In genomic region chr7:126819197-126819484, GRCh38 we compare ENCODE assay signal across 39 cellular contexts.
"Had no signal": no experiment of that assay in that cellular context is flagged by ENCODE, and none has a peak within 500 bp of the region (broad histone marks: within the 10 kb centered on the region; RNA-seq: fewer than 3 reads in every experiment).

No MANE protein-coding gene starts in this region.

- H3K27me3 ChIP-seq: adrenal gland, ascending aorta, body of pancreas, brain microvascular endothelial cell, breast epithelium, cardiac muscle cell had no signal

- H3K36me3 ChIP-seq: adrenal gland, ascending aorta, brain microvascular endothelial cell, breast epithelium, cardiac muscle cell had no signal

- H3K9me3 Mint-ChIP-seq: activated naive CD4-positive, alpha-beta T cell treated with anti-CD3 and anti-CD28 coated beads for 36 hours; activated naive CD4-positive, alpha-beta T cell treated with anti-CD3 and anti-CD28 coated beads, Interleukin-2, amount 10 ng/mL, durations not matched to agents 7 days and 5 days; activated naive CD4-positive, alpha-beta T cell treated with anti-CD3 and anti-CD28 coated beads, Interleukin-2, amount 50 U/mL, for 24 hours; activated naive CD8-positive, alpha-beta T cell treated with anti-CD3 and anti-CD28 coated beads for 36 hours; activated naive CD8-positive, alpha-beta T cell treated with anti-CD3 and anti-CD28 coated beads, Interleukin-2, amount 10 ng/mL, durations not matched to agents 7 days and 5 days; activated naive CD8-positive, alpha-beta T cell treated with anti-CD3 and anti-CD28 coated beads, Interleukin-2, amount 50 U/mL, for 24 hours; activated T-cell treated with anti-CD3 and anti-CD28 coated beads, Interleukin-2, amount 50 U/mL, for 24 hours; activated T-cell treated with anti-CD3 and anti-CD28 coated beads, Interleukin-2, amount 50 U/mL, for 4 hours; activated T-helper 1 cell treated with anti-CD3 and anti-CD28 coated beads, Interleukin-12 subunit alpha, Interleukin-12 subunit beta, Interleukin-2, Interleukin-4 antibody, amounts not matched to agents 30 ng/mL and 10 ng/mL and 1 ng/mL, durations not matched to agents 14 hours and 24 hours and 36 hours; activated T-helper 17 cell treated with anti-CD3 and anti-CD28 coated beads, Interleukin-2, amount 50 U/mL, for 72 hours; activated T-helper 2 cell treated with anti-CD3 and anti-CD28 coated beads, Interferon-gamma antibody, Interleukin-2, Interleukin-4, amounts not matched to agents 10 μg/mL and 5 μg/mL and 100 μg/mL, durations not matched to agents 14 hours and 24 hours and 36 hours; brain had no signal

- FAIRE-seq: bronchial epithelial cell had no signal

- H3K36me3 Mint-ChIP-seq: activated naive CD4-positive, alpha-beta T cell treated with anti-CD3 and anti-CD28 coated beads, Interleukin-2, amount 10 ng/mL, durations not matched to agents 7 days and 5 days; activated naive CD4-positive, alpha-beta T cell treated with anti-CD3 and anti-CD28 coated beads, Interleukin-2, amount 50 U/mL, for 24 hours; activated naive CD4-positive, alpha-beta T cell treated with anti-CD3 and anti-CD28 coated beads, Interleukin-2, amount 50 U/mL, for 72 hours; activated naive CD8-positive, alpha-beta T cell; activated naive CD8-positive, alpha-beta T cell treated with anti-CD3 and anti-CD28 coated beads for 36 hours; activated naive CD8-positive, alpha-beta T cell treated with anti-CD3 and anti-CD28 coated beads, Interleukin-2, amount 10 ng/mL, durations not matched to agents 7 days and 5 days; brain had no signal

- H3K27ac Mint-ChIP-seq: activated naive CD4-positive, alpha-beta T cell treated with anti-CD3 and anti-CD28 coated beads for 36 hours; activated naive CD4-positive, alpha-beta T cell treated with anti-CD3 and anti-CD28 coated beads, Interleukin-2, amount 10 ng/mL, durations not matched to agents 7 days and 5 days; activated naive CD4-positive, alpha-beta T cell treated with anti-CD3 and anti-CD28 coated beads, Interleukin-2, amount 50 U/mL, for 24 hours; activated naive CD4-positive, alpha-beta T cell treated with anti-CD3 and anti-CD28 coated beads, Interleukin-2, amount 50 U/mL, for 72 hours; activated naive CD8-positive, alpha-beta T cell; activated naive CD8-positive, alpha-beta T cell treated with anti-CD3 and anti-CD28 coated beads for 36 hours; activated naive CD8-positive, alpha-beta T cell treated with anti-CD3 and anti-CD28 coated beads, Interleukin-2, amount 10 ng/mL, durations not matched to agents 7 days and 5 days; activated naive CD8-positive, alpha-beta T cell treated with anti-CD3 and anti-CD28 coated beads, Interleukin-2, amount 50 U/mL, for 24 hours; activated T-cell treated with anti-CD3 and anti-CD28 coated beads, Interleukin-2, amount 50 U/mL, for 24 hours; activated T-cell treated with anti-CD3 and anti-CD28 coated beads, Interleukin-2, amount 50 U/mL, for 72 hours; activated T-helper 1 cell treated with anti-CD3 and anti-CD28 coated beads, Interleukin-12 subunit alpha, Interleukin-12 subunit beta, Interleukin-2, Interleukin-4 antibody, amounts not matched to agents 30 ng/mL and 10 ng/mL and 1 ng/mL, durations not matched to agents 14 hours and 24 hours and 36 hours; activated T-helper 17 cell treated with anti-CD3 and anti-CD28 coated beads, Interleukin-2, amount 50 U/mL, for 72 hours; activated T-helper 2 cell treated with anti-CD3 and anti-CD28 coated beads, Interferon-gamma antibody, Interleukin-2, Interleukin-4, amounts not matched to agents 10 μg/mL and 5 μg/mL and 100 μg/mL, durations not matched to agents 14 hours and 24 hours and 36 hours; brain had no signal

- DNase-seq: activated effector memory CD4-positive, alpha-beta T cell treated with anti-CD3 and anti-CD28 coated beads, Interleukin-2, amount 50 U/mL, for 16 hours; activated effector memory CD4-positive, alpha-beta T cell treated with Interleukin-2 at 50 U/mL for 16 hours; activated gamma-delta T cell; activated gamma-delta T cell treated with Interleukin-2 at 50 U/mL for 16 hours; activated naive CD4-positive, alpha-beta T cell; activated naive CD4-positive, alpha-beta T cell treated with anti-CD3 and anti-CD28 coated beads for 36 hours; activated naive CD4-positive, alpha-beta T cell treated with anti-CD3 and anti-CD28 coated beads, Interleukin-2, amount 10 ng/mL, durations not matched to agents 7 days and 5 days; activated naive CD4-positive, alpha-beta T cell treated with anti-CD3 and anti-CD28 coated beads, Interleukin-2, amount 50 U/mL, for 16 hours; activated naive CD4-positive, alpha-beta T cell treated with Interleukin-2 at 50 U/mL for 16 hours; activated naive CD8-positive, alpha-beta T cell treated with anti-CD3 and anti-CD28 coated beads for 36 hours; activated naive CD8-positive, alpha-beta T cell treated with anti-CD3 and anti-CD28 coated beads, Interleukin-2, amount 10 ng/mL, durations not matched to agents 7 days and 5 days; activated naive CD8-positive, alpha-beta T cell treated with anti-CD3 and anti-CD28 coated beads, Interleukin-2, amount 50 U/mL, for 24 hours; activated T-cell treated with anti-CD3 and anti-CD28 coated beads, Interleukin-2, amount 50 U/mL, for 1 hour; activated T-cell treated with anti-CD3 and anti-CD28 coated beads, Interleukin-2, amount 50 U/mL, for 24 hours; activated T-cell treated with anti-CD3 and anti-CD28 coated beads, Interleukin-2, amount 50 U/mL, for 4 hours; activated T-cell treated with anti-CD3 and anti-CD28 coated beads, Interleukin-2, amount 50 U/mL, for 48 hours; activated T-cell treated with anti-CD3 and anti-CD28 coated beads, Interleukin-2, amount 50 U/mL, for 72 hours; adrenal gland; amniotic stem cell; amygdala; anterior cingulate cortex; aorta; body of pancreas; brain microvascular endothelial cell; caudate nucleus; central memory CD4-positive, alpha-beta T cell; cerebellar nuclear complex had no signal

- H3K9me3 ChIP-seq: adrenal gland, ascending aorta, body of pancreas, breast epithelium had no signal

- H3K4me1 Mint-ChIP-seq: activated naive CD4-positive, alpha-beta T cell treated with anti-CD3 and anti-CD28 coated beads, Interleukin-2, amount 10 ng/mL, durations not matched to agents 7 days and 5 days; activated naive CD4-positive, alpha-beta T cell treated with anti-CD3 and anti-CD28 coated beads, Interleukin-2, amount 50 U/mL, for 24 hours; activated naive CD8-positive, alpha-beta T cell treated with anti-CD3 and anti-CD28 coated beads for 36 hours; activated naive CD8-positive, alpha-beta T cell treated with anti-CD3 and anti-CD28 coated beads, Interleukin-2, amount 10 ng/mL, durations not matched to agents 7 days and 5 days; activated naive CD8-positive, alpha-beta T cell treated with anti-CD3 and anti-CD28 coated beads, Interleukin-2, amount 50 U/mL, for 24 hours; activated T-helper 17 cell treated with anti-CD3 and anti-CD28 coated beads, Interleukin-2, amount 50 U/mL, for 72 hours; brain; central memory CD8-positive, alpha-beta T cell had no signal

- ATAC-seq: activated naive CD4-positive, alpha-beta T cell treated with anti-CD3 and anti-CD28 coated beads, Interleukin-2, amount 50 U/mL, for 72 hours; activated naive CD8-positive, alpha-beta T cell treated with anti-CD3 and anti-CD28 coated beads, Interleukin-2, amount 50 U/mL, for 24 hours; activated T-cell treated with anti-CD3 and anti-CD28 coated beads, Interleukin-2, amount 50 U/mL, for 4 hours; activated T-cell treated with anti-CD3 and anti-CD28 coated beads, Interleukin-2, amount 50 U/mL, for 72 hours; activated T-helper 17 cell treated with anti-CD3 and anti-CD28 coated beads, Interleukin-2, amount 50 U/mL, for 72 hours; body of pancreas had no signal

- H3K4me3 Mint-ChIP-seq: activated naive CD4-positive, alpha-beta T cell treated with anti-CD3 and anti-CD28 coated beads for 36 hours; activated naive CD4-positive, alpha-beta T cell treated with anti-CD3 and anti-CD28 coated beads, Interleukin-2, amount 10 ng/mL, durations not matched to agents 7 days and 5 days; activated naive CD4-positive, alpha-beta T cell treated with anti-CD3 and anti-CD28 coated beads, Interleukin-2, amount 50 U/mL, for 24 hours; activated naive CD8-positive, alpha-beta T cell; activated naive CD8-positive, alpha-beta T cell treated with anti-CD3 and anti-CD28 coated beads for 36 hours; activated naive CD8-positive, alpha-beta T cell treated with anti-CD3 and anti-CD28 coated beads, Interleukin-2, amount 10 ng/mL, durations not matched to agents 7 days and 5 days; activated naive CD8-positive, alpha-beta T cell treated with anti-CD3 and anti-CD28 coated beads, Interleukin-2, amount 50 U/mL, for 24 hours; activated T-cell treated with anti-CD3 and anti-CD28 coated beads, Interleukin-2, amount 50 U/mL, for 24 hours; activated T-cell treated with anti-CD3 and anti-CD28 coated beads, Interleukin-2, amount 50 U/mL, for 4 hours; activated T-cell treated with anti-CD3 and anti-CD28 coated beads, Interleukin-2, amount 50 U/mL, for 72 hours; activated T-helper 1 cell treated with anti-CD3 and anti-CD28 coated beads, Interleukin-12 subunit alpha, Interleukin-12 subunit beta, Interleukin-2, Interleukin-4 antibody, amounts not matched to agents 30 ng/mL and 10 ng/mL and 1 ng/mL, durations not matched to agents 14 hours and 24 hours and 36 hours; activated T-helper 17 cell treated with anti-CD3 and anti-CD28 coated beads, Interleukin-2, amount 50 U/mL, for 72 hours; brain; central memory CD8-positive, alpha-beta T cell had no signal

- H3K27me3 Mint-ChIP-seq: activated naive CD4-positive, alpha-beta T cell treated with anti-CD3 and anti-CD28 coated beads, Interleukin-2, amount 10 ng/mL, durations not matched to agents 7 days and 5 days; activated T-cell treated with anti-CD3 and anti-CD28 coated beads, Interleukin-2, amount 50 U/mL, for 24 hours; brain; central memory CD8-positive, alpha-beta T cell had no signal

- H3K4me1 ChIP-seq: adrenal gland, ascending aorta, body of pancreas, breast epithelium had no signal

- H3K4me3 ChIP-seq: adrenal gland, ascending aorta, body of pancreas, breast epithelium, cardiac muscle cell had no signal

- H3K27ac ChIP-seq: adrenal gland, ascending aorta, body of pancreas, brain microvascular endothelial cell, breast epithelium, cardiac muscle cell had no signal
